ENCODE assay signal across 2 cellular contexts in the genomic region with DNA sequence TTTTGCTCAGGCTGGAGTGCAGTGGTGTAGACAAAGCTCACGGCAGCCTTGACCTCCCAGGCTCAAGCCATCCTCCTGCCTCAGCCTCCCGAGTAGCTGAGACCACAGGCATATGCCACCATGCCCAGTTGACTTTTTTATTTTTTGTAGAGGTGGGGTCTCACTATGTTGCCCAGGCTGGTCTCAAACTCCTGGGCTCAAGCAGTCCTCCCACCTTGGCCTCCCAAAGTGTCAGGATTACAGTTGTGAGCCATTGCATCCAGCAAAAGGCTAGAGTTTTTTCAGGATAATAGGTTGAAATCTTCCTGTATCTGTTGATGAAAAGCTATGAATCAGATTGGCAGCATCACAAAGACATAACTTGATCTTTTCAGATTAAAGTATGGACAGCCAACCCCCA. TPM values are rescaled to one million over a fixed set of nuclear protein-coding genes. Genes with fewer than 3 reads are reported as not detected.
"Had no signal": no experiment of that assay in that cellular context is flagged by ENCODE, and none has a peak within 500 bp of the region (broad histone marks: within the 10 kb centered on the region; RNA-seq: fewer than 3 reads in every experiment).

No MANE protein-coding gene starts in this region.

RNA-seq across cellular contexts. Expression of a gene that starts 32.0 kb away (rescaled TPM):
- polyA plus RNA-seq: naive thymus-derived CD4-positive, alpha-beta T cell; naive thymus-derived CD8-positive, alpha-beta T cell had no signal
